Comparison of ENCODE assay signal across 11 cellular contexts in genomic region chr4:138243369-138243768, GRCh38. TPM values are rescaled to one million over a fixed set of nuclear protein-coding genes. Genes with fewer than 3 reads are reported as not detected.
DNase-seq lines count a peak whose midpoint lies in the region; ATAC-seq and TF ChIP-seq lines count a peak whose summit lies in the region.
"Had no signal": no experiment of that assay in that cellular context is flagged by ENCODE, and none has a peak within 500 bp of the region (broad histone marks: within the 10 kb centered on the region; RNA-seq: fewer than 3 reads in every experiment).

No MANE protein-coding gene starts in this region.

- no peaks in the 10 kb centered on the region for H3K9me1 ChIP-seq in IMR-90 (ENCODE audit: insufficient read depth, low read length)

- H3K56ac ChIP-seq in IMR-90 (ENCODE audit: extremely low read depth, insufficient read depth, low read length): peak overlapping the region; percentile 11; the same call in 1 of the 2 replicates

- H3K4me1 Mint-ChIP-seq in stimulated activated naive CD8-positive, alpha-beta T cell treated with anti-CD3 and anti-CD28 coated beads, Interleukin-15, amount 100 ng/mL, for 72 hours: peaks cover 18% of the 10 kb centered on the region
- peaks cover 5% of the 10 kb centered on the region for H3K4me1 Mint-ChIP-seq in stimulated activated effector memory CD8-positive, alpha-beta T cell treated with anti-CD3 and anti-CD28 coated beads, Interleukin-12 subunit alpha, Interleukin-12 subunit beta, amount 100 ng/mL, for 72 hours

- no peak overlapping the region for H3K27ac Mint-ChIP-seq in stimulated activated naive CD8-positive, alpha-beta T cell treated with anti-CD3 and anti-CD28 coated beads, Interleukin-15, amount 100 ng/mL, for 72 hours
- no peak overlapping the region for H3K27ac Mint-ChIP-seq in stimulated activated effector memory CD8-positive, alpha-beta T cell treated with anti-CD3 and anti-CD28 coated beads, Interleukin-12 subunit alpha, Interleukin-12 subunit beta, amount 100 ng/mL, for 72 hours

- DNase-seq in IMR-90 (no peak), RPMI7951 (ENCODE audit: low read depth) (peak; percentile 58), kidney glomerular epithelial cell (lab: John Stamatoyannopoulos, UW) (peak; percentile 81), SHP77 treated with DMSO at 0.1 percent for 48 hours (lab: John Stamatoyannopoulos, UW) (no peak)
- DNase-seq in stimulated activated naive CD8-positive, alpha-beta T cell treated with anti-CD3 and anti-CD28 coated beads, Interleukin-15, amount 100 ng/mL, for 72 hours: no peak
- DNase-seq in stimulated activated effector memory CD8-positive, alpha-beta T cell treated with anti-CD3 and anti-CD28 coated beads, Interleukin-12 subunit alpha, Interleukin-12 subunit beta, amount 100 ng/mL, for 72 hours (ENCODE audit: low spot score in 2 of 2): no peak
- DNase-seq: activated effector memory CD4-positive, alpha-beta T cell treated with anti-CD3 and anti-CD28 coated beads, Interleukin-2, amount 50 U/mL, for 16 hours; NCI-H2227 treated with DMSO at 0.1 percent for 48 hours had no signal

- no peaks in the 10 kb centered on the region for H4K20me1 ChIP-seq in DOHH2 (ENCODE audit: control insufficient read depth, insufficient read depth, low read depth, low read length)
- H4K20me1 ChIP-seq in IMR-90 (ENCODE audit: insufficient read depth, low read length): no peaks in the 10 kb centered on the region

- H3K4me3 Mint-ChIP-seq in stimulated activated naive CD8-positive, alpha-beta T cell treated with anti-CD3 and anti-CD28 coated beads, Interleukin-15, amount 100 ng/mL, for 72 hours: no peak overlapping the region
- H3K4me3 Mint-ChIP-seq in stimulated activated effector memory CD8-positive, alpha-beta T cell treated with anti-CD3 and anti-CD28 coated beads, Interleukin-12 subunit alpha, Interleukin-12 subunit beta, amount 100 ng/mL, for 72 hours: no peak overlapping the region

- intact Hi-C loops in IMR-90 (cut with micrococcal nuclease): loop anchor here (2.0 to 5.0 kb wide), 2 partner anchors 251 to 324 kb away; no protein-coding TSS in a partner anchor

- no peaks in the 10 kb centered on the region for H3K9me3 ChIP-seq in DOHH2 (ENCODE audit: control insufficient read depth, insufficient read depth, low read length)
- no peaks in the 10 kb centered on the region; the same call in 1 of the 2 replicates for H3K9me3 ChIP-seq in IMR-90 (ENCODE audit: control insufficient read depth, insufficient read depth, low read length)
- H3K9me3 ChIP-seq: thoracic aorta had no signal

- no peaks in the 10 kb centered on the region for H3K79me2 ChIP-seq in DOHH2 (ENCODE audit: control insufficient read depth, low read length)

- no peaks in the 10 kb centered on the region for H3K36me3 Mint-ChIP-seq in stimulated activated effector memory CD8-positive, alpha-beta T cell treated with anti-CD3 and anti-CD28 coated beads, Interleukin-12 subunit alpha, Interleukin-12 subunit beta, amount 100 ng/mL, for 72 hours

- peak overlapping the region; percentile 65 to 86 for H4K8ac ChIP-seq in IMR-90 (ENCODE audit: low read depth in 2 of 2, low read length in 2 of 2)

- peak overlapping the region; percentile 51; the same call in 1 of the 2 replicates for H2AK5ac ChIP-seq in IMR-90 (ENCODE audit: low read depth, low read length)

- H3K79me1 ChIP-seq in IMR-90 (ENCODE audit: low read depth in 1 of 2, low read length in 2 of 2): peaks cover 0 to 13% of the 10 kb centered on the region in 2 experiments; a peak in 3 of 4 replicates

- H2BK15ac ChIP-seq in IMR-90 (ENCODE audit: low read depth, low read length): peak overlapping the region; percentile 81

- H3K4me1 ChIP-seq in DOHH2 (ENCODE audit: control insufficient read depth, low read length) (peaks cover 35% of the 10 kb centered on the region), IMR-90 (ENCODE audit: control insufficient read depth, insufficient read depth, low read length) (peaks cover 4% of the 10 kb centered on the region; the same call in 1 of the 2 replicates)

- peak overlapping the region; percentile 93 for H2BK120ac ChIP-seq in IMR-90 (ENCODE audit: low read depth, low read length)

- in situ Hi-C loops in IMR-90 (cut with MboI; ENCODE audit: low sequenced_read_pairs): no loop called here

- no peak for ATAC-seq in IMR-90 (ENCODE audit: low read depth)
- ATAC-seq in stimulated activated naive CD8-positive, alpha-beta T cell treated with anti-CD3 and anti-CD28 coated beads, Interleukin-15, amount 100 ng/mL, for 72 hours: no peak
- no peak for ATAC-seq in HG02759 (IDR thresholded peaks at IDR 0.05; ENCODE audit: unreplicated experiment)
- ATAC-seq in stimulated activated effector memory CD8-positive, alpha-beta T cell treated with anti-CD3 and anti-CD28 coated beads, Interleukin-12 subunit alpha, Interleukin-12 subunit beta, amount 100 ng/mL, for 72 hours: no peak

- H3K9me2 ChIP-seq in DOHH2 (replicated peaks; ENCODE audit: control insufficient read depth, low read length): no peaks in the 10 kb centered on the region

- H3K27me3 Mint-ChIP-seq in stimulated activated naive CD8-positive, alpha-beta T cell treated with anti-CD3 and anti-CD28 coated beads, Interleukin-15, amount 100 ng/mL, for 72 hours: no peaks in the 10 kb centered on the region

- no peak for TF ChIP-seq CTCF in DOHH2 (IDR thresholded peaks at IDR 0.05; ENCODE audit: low read depth, low read length, poor library complexity, severe bottlenecking)
- no peak for TF ChIP-seq CTCF in IMR-90 (conservative IDR thresholded peaks at IDR 0.05; ENCODE audit: low read depth, low read length)

- no peaks in the 10 kb centered on the region for H3K9me3 Mint-ChIP-seq in stimulated activated naive CD8-positive, alpha-beta T cell treated with anti-CD3 and anti-CD28 coated beads, Interleukin-15, amount 100 ng/mL, for 72 hours
- H3K9me3 Mint-ChIP-seq in stimulated activated effector memory CD8-positive, alpha-beta T cell treated with anti-CD3 and anti-CD28 coated beads, Interleukin-12 subunit alpha, Interleukin-12 subunit beta, amount 100 ng/mL, for 72 hours: no peaks in the 10 kb centered on the region

- peak overlapping the region; percentile 99 for H4K5ac ChIP-seq in IMR-90 (ENCODE audit: low read depth, low read length)

- no peak for TF ChIP-seq POLR2A in IMR-90 (IDR thresholded peaks at IDR 0.05; ENCODE audit: low read depth, low read length)

- H3F3A ChIP-seq in DOHH2 (ENCODE audit: control insufficient read depth, insufficient read depth): peaks cover 6% of the 10 kb centered on the region

- peak overlapping the region; percentile 100 for H3K18ac ChIP-seq in IMR-90 (ENCODE audit: low read depth, low read length)

- H3K14ac ChIP-seq in IMR-90 (replicated peaks; ENCODE audit: low read depth, low read length): peak overlapping the region; percentile 59; the same call in 1 of the 2 replicates

- peak overlapping the region; percentile 88 for H4K91ac ChIP-seq in IMR-90 (ENCODE audit: insufficient read depth, low read depth, low read length)

- H3K4me3 ChIP-seq in DOHH2 (ENCODE audit: low read length) (peak overlapping the region; percentile 63), IMR-90 (ENCODE audit: insufficient read depth, low read depth, low read length) (no peak overlapping the region)

- H2AFZ ChIP-seq in IMR-90 (replicated peaks; ENCODE audit: low read length, poor library complexity): no peak overlapping the region

- no peak for TF ChIP-seq RAD21 in IMR-90 (IDR thresholded peaks at IDR 0.05; ENCODE audit: low read length)

- CTCF ChIA-PET in IMR-90 (lab: Yijun Ruan, JAX): interaction anchor here (1.0 kb wide), 1 partner anchor 153 kb away, joined by 3 read pairs; no protein-coding TSS in a partner anchor

- WGBS in IMR-90 (ENCODE audit: extremely low coverage in 2 of 2, insufficient read length in 1 of 2), 2 experiments: no CpG with 5 or more reads among the region's 3 CpGs

- peak overlapping the region; percentile 72; the same call in 1 of the 2 replicates for H3K4ac ChIP-seq in IMR-90 (ENCODE audit: low read depth, low read length)

- peak overlapping the region; percentile 97 for H2BK20ac ChIP-seq in IMR-90 (ENCODE audit: low read depth, low read length)

- H3K27ac ChIP-seq in DOHH2 (ENCODE audit: low read depth, low read length): no peak overlapping the region
- H3K27ac ChIP-seq in IMR-90 (ENCODE audit: insufficient read depth, low read length): peak overlapping the region; percentile 88; the same call in 1 of the 2 replicates
- H3K27ac ChIP-seq: thoracic aorta had no signal

- no peak overlapping the region for H3K9ac ChIP-seq in IMR-90 (ENCODE audit: low read depth, low read length)

- peak overlapping the region; percentile 96 for H3K23ac ChIP-seq in IMR-90 (ENCODE audit: low read depth, low read length)

- BruUV-seq in IMR-90 (replicated peaks; lab: Mats Ljungman, UMichigan): no TSS peak

- H3K27me3 ChIP-seq in DOHH2 (ENCODE audit: control insufficient read depth, low read length) (no peaks in the 10 kb centered on the region), IMR-90 (ENCODE audit: control insufficient read depth, insufficient read depth, low read length) (no peaks in the 10 kb centered on the region)

- H3K36me3 ChIP-seq in DOHH2 (ENCODE audit: control insufficient read depth, low read length) (no peaks in the 10 kb centered on the region), IMR-90 (ENCODE audit: control insufficient read depth, insufficient read depth, low read length) (no peaks in the 10 kb centered on the region)
- H3K36me3 ChIP-seq: thoracic aorta had no signal

- H2BK5ac ChIP-seq in IMR-90 (ENCODE audit: low read depth, low read length, poor library complexity, severe bottlenecking): peak overlapping the region; percentile 91

- no peak overlapping the region for H2AK9ac ChIP-seq in IMR-90 (replicated peaks; ENCODE audit: low read depth, low read length, poor library complexity)

- H3K4me2 ChIP-seq in DOHH2 (ENCODE audit: low read length): peak overlapping the region; percentile 63
- peak overlapping the region; percentile 15; the same call in 1 of the 2 replicates for H3K4me2 ChIP-seq in IMR-90 (ENCODE audit: low read depth, low read length)

- POLR2A ChIA-PET in IMR-90 (lab: Charles Lee; ENCODE audit: unreplicated experiment): interaction anchor here (0.6 kb wide), 1 partner anchor 244 kb away, joined by 4 read pairs; no protein-coding TSS in a partner anchor

- dilution Hi-C loops in IMR-90 (cut with HindIII; ENCODE audit: low sequenced_read_pairs, unreplicated experiment): no loop called here

TF ChIP-seq in IMR-90, 13 proteins besides CTCF, POLR2A, EP300 and RAD21 (continues in another document):
- TF ChIP-seq MAZ (IDR thresholded peaks at IDR 0.05; ENCODE audit: borderline replicate concordance, low read depth, low read length): no peak
- TF ChIP-seq MXI1 (IDR thresholded peaks at IDR 0.05; ENCODE audit: borderline replicate concordance, low read depth, low read length): no peak
- TF ChIP-seq SMC3 (IDR thresholded peaks at IDR 0.05; ENCODE audit: low read depth, low read length): no peak
- no peak for TF ChIP-seq MAFK (IDR thresholded peaks at IDR 0.05; ENCODE audit: low read depth, low read length)
- TF ChIP-seq CHD1 (IDR thresholded peaks at IDR 0.05; ENCODE audit: low read depth, low read length): no peak

RNA-seq across cellular contexts. Expression of gene SLC7A11, which starts 1.2 kb away (rescaled TPM):
- total RNA-seq in IMR-90 (2012; rRNA removed): 24.7 and 35.6 TPM in 2 replicates
- polyA plus RNA-seq in IMR-90 (2012; rRNA removed): 5.6 and 8.3 TPM in 2 replicates
- 1.1 and 1.5 TPM in 2 replicates for polyA plus RNA-seq in IMR-90 (2012; cell fraction: cytosol; rRNA removed)
- 1.2 and 14.0 TPM in 2 replicates for polyA plus RNA-seq in IMR-90 (2012; cell fraction: nucleus; rRNA removed; ENCODE audit: low replicate concordance)
- 6.1 and 7.1 TPM in 2 replicates for total RNA-seq in RPMI7951 (2014; rRNA removed; shearing (Covaris generic))

Comparison
In these comparisons a context has a peak if more than half of its experiments do, and no peak if none do; other contexts are left out.
1. DNase-seq: peak in RPMI7951 (single experiment) and kidney glomerular epithelial cell (single experiment); none in IMR-90 (single experiment), stimulated activated naive CD8-positive, alpha-beta T cell treated with anti-CD3 and anti-CD28 coated beads, Interleukin-15, amount 100 ng/mL, for 72 hours (0 of 2), SHP77 treated with DMSO at 0.1 percent for 48 hours (single experiment) and stimulated activated effector memory CD8-positive, alpha-beta T cell treated with anti-CD3 and anti-CD28 coated beads, Interleukin-12 subunit alpha, Interleukin-12 subunit beta, amount 100 ng/mL, for 72 hours (0 of 2).